ENCODE assay signal across 9 cellular contexts in genomic region chr20:10578607-10579006, GRCh38.
DNase-seq lines count a peak whose midpoint lies in the region; ATAC-seq and TF ChIP-seq lines count a peak whose summit lies in the region.
"Had no signal": no experiment of that assay in that cellular context is flagged by ENCODE, and none has a peak within 500 bp of the region (broad histone marks: within the 10 kb centered on the region; RNA-seq: fewer than 3 reads in every experiment).

No MANE protein-coding gene starts in this region.

- no peak for TF ChIP-seq POLR2A in lower leg skin (IDR thresholded peaks at IDR 0.05)

- TF ChIP-seq CTCF in lower leg skin (IDR thresholded peaks at IDR 0.05) (no peak), psoas muscle (IDR thresholded peaks at IDR 0.05) (no peak)

- H3K4me3 ChIP-seq in lower leg skin (ENCODE audit: low read depth, poor library complexity, severe bottlenecking) (no peak overlapping the region), psoas muscle (no peak overlapping the region)
- H3K4me3 ChIP-seq: lower lobe of right lung had no signal

- H3K36me3 ChIP-seq in psoas muscle (ENCODE audit: insufficient read depth in 1 of 2, low read depth in 1 of 2): no peaks in the 10 kb centered on the region
- H3K36me3 ChIP-seq: lower lobe of right lung had no signal

- H3K27me3 ChIP-seq in psoas muscle (ENCODE audit: insufficient read depth in 3 of 3, low read length in 2 of 3): no peaks in the 10 kb centered on the region

- 48 to 50% methylated on average over 2 of the region's 2 CpGs for WGBS in lower leg skin, 2 donors
- 68 to 83% (median 71%) methylated on average over 2 of the region's 2 CpGs for WGBS in psoas muscle, 3 donors

- DNase-seq in COLO668 (lab: John Stamatoyannopoulos, UW; ENCODE audit: unreplicated experiment) (peak; percentile 30), NCI-H226 (peak; percentile 52), activated gamma-delta T cell treated with Interleukin-2 at 50 U/mL for 16 hours (no peak), lower leg skin (ENCODE audit: low spot score in 2 of 2) (no peak), left colon (no peak), psoas muscle (no peak)
- DNase-seq: lower lobe of right lung had no signal

- H3K4me1 ChIP-seq in psoas muscle: no peaks in the 10 kb centered on the region
- H3K4me1 ChIP-seq: lower lobe of right lung had no signal

- no peak overlapping the region for H3K27ac ChIP-seq in psoas muscle
- H3K27ac ChIP-seq: lower lobe of right lung had no signal

- ATAC-seq in GM21576 (IDR thresholded peaks at IDR 0.05; ENCODE audit: unreplicated experiment) (peak; percentile 55), esophagus mucosa (peak; percentile 74), left colon (no peak), psoas muscle (no peak)
- ATAC-seq: lower lobe of right lung had no signal

- intact Hi-C loops in lower leg skin (cut with DNase I; ENCODE audit: low total_unique reads): no loop called here
- intact Hi-C loops in left colon (cut with DNase I, micrococcal nuclease): no loop called here
- intact Hi-C loops in psoas muscle (cut with DNase I): no loop called here

- H3K9me3 ChIP-seq in psoas muscle: no peaks in the 10 kb centered on the region
- H3K9me3 ChIP-seq: lower lobe of right lung had no signal

Comparison
In these comparisons a context has a peak if more than half of its experiments do, and no peak if none do; other contexts are left out.
1. DNase-seq: peak in COLO668 (single experiment) and NCI-H226 (single experiment); none in activated gamma-delta T cell treated with Interleukin-2 at 50 U/mL for 16 hours (single experiment), lower leg skin (0 of 2), left colon (0 of 2) and psoas muscle (0 of 2).
2. ATAC-seq: peak in GM21576 (single experiment) and esophagus mucosa (single experiment); none in left colon (single experiment) and psoas muscle (0 of 4).